ENCODE assay signal across 19 cellular contexts in the genomic region with DNA sequence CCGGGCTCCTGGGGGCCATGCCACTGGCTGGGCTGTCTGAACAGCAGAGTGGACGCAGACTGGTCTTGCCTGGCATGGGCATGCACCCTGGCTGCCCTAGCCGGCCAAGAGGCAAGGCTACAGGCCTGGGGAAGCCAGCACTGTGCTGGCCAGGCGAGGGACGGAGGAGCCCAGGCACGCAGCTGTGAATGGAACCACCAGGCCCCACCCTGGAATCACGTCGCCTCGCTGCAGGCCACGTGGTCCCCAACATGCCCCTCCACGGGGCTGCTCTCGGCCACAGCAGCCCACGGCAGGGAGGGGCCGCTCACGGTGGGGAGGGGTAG. TPM values are rescaled to one million over a fixed set of nuclear protein-coding genes. Genes with fewer than 3 reads are reported as not detected.
DNase-seq lines count a peak whose midpoint lies in the region; ATAC-seq, FAIRE-seq and TF ChIP-seq lines count a peak whose summit lies in the region.
"Had no signal": no experiment of that assay in that cellular context is flagged by ENCODE, and none has a peak within 500 bp of the region (broad histone marks: within the 10 kb centered on the region; RNA-seq: fewer than 3 reads in every experiment).

No MANE protein-coding gene starts in this region.

- H3K9me3 ChIP-seq in BLaER1 treated with 17β-estradiol and CSF1 and Interleukin-3, amounts not matched to agents 10 nM and 100 nM (replicated peaks in 1 of 11), result no peaks in the 10 kb centered on the region
- no peaks in the 10 kb centered on the region for H3K9me3 ChIP-seq in K562 (replicated peaks; ENCODE audit: control insufficient read depth, insufficient read depth, low read depth, low read length)
- H3K9me3 ChIP-seq in right lobe of liver, result no peaks in the 10 kb centered on the region
- no peaks in the 10 kb centered on the region for H3K9me3 ChIP-seq in spleen

- no TSS peak for BruUV-seq in K562 (replicated peaks; lab: Mats Ljungman, UMichigan)

- no peaks in the 10 kb centered on the region for H3K27me3 ChIP-seq in BLaER1 treated with 17β-estradiol and CSF1 and Interleukin-3, amounts not matched to agents 10 nM and 100 nM
- H3K27me3 ChIP-seq in K562 (ENCODE audit: control insufficient read depth in 2 of 2, insufficient read depth in 2 of 2, low read length in 2 of 2) (no peaks in the 10 kb centered on the region), right lobe of liver (no peaks in the 10 kb centered on the region), spleen (replicated peaks in 1 of 7) (no peaks in the 10 kb centered on the region)

- no peak for DNase-seq in K562 (ENCODE audit: extremely low read depth in 1 of 4, low spot score in 3 of 4)
- DNase-seq in right lobe of liver, result no peak
- DNase-seq in spleen, result peak; percentile 79
- DNase-seq in activated CD4-positive, alpha-beta T cell treated with anti-CD3 and anti-CD28 coated beads, Interleukin-2, amount 50 U/mL, for 48 hours, result no peak
- DNase-seq in left lobe of liver (ENCODE audit: low spot score), result no peak
- DNase-seq in NCI-H1417 (lab: John Stamatoyannopoulos, UW), result no peak
- DNase-seq: activated CD8-positive, alpha-beta T cell treated with anti-CD3 and anti-CD28 coated beads, Interleukin-2, amount 10 ng/mL, durations not matched to agents 7 days and 5 days; anterior cingulate cortex; GDM1; hippocampal formation; kidney glomerular epithelial cell; naive thymus-derived CD8-positive, alpha-beta T cell; NCI-H2107; NCI-H82; stimulated activated CD4-positive, alpha-beta T cell treated with anti-CD3 and anti-CD28 coated beads, Interleukin-2, amount 100 ng/mL, for 24 hours; SW 1271 had no signal

- 91% methylated on average over 13 of the region's 15 CpGs for WGBS in K562 (ENCODE audit: insufficient coverage, low coverage, missing lambda C conversion rate)
- no CpG with 5 or more reads among the region's 15 CpGs for WGBS in right lobe of liver (ENCODE audit: insufficient coverage, low coverage, low lambda C conversion rate, missing lambda C conversion rate)
- WGBS in spleen, 5 donors, result 59 to 90% (median 74%) methylated on average over 5 to 15 of the region's 15 CpGs

- in situ Hi-C loops in K562 (cut with MboI), result no loop called here

- no peak for ATAC-seq in K562
- no peak for ATAC-seq in right lobe of liver
- no peak for ATAC-seq in GM21717 (IDR thresholded peaks at IDR 0.05; ENCODE audit: unreplicated experiment)
- ATAC-seq in left lobe of liver, result no peak
- ATAC-seq: activated CD8-positive, alpha-beta T cell treated with anti-CD3 and anti-CD28 coated beads, Interleukin-2, amount 10 ng/mL, durations not matched to agents 7 days and 5 days; naive thymus-derived CD8-positive, alpha-beta T cell had no signal

- H3K4me2 ChIP-seq in BLaER1 treated with 17β-estradiol and CSF1 and Interleukin-3, amounts not matched to agents 10 nM and 100 nM, result peak overlapping the region; percentile 92 to 99 (median 97)
- no peak overlapping the region for H3K4me2 ChIP-seq in K562 (ENCODE audit: insufficient read depth, low read length)

- peak overlapping the region in 6 of 10 experiments; percentile 16 to 53 (median 30); a peak in 9 of 20 replicates for H3K4me3 ChIP-seq in BLaER1 treated with 17β-estradiol and CSF1 and Interleukin-3, amounts not matched to agents 10 nM and 100 nM
- H3K4me3 ChIP-seq in K562, result no peak overlapping the region
- no peak overlapping the region for H3K4me3 ChIP-seq in right lobe of liver
- H3K4me3 ChIP-seq in spleen, result no peak overlapping the region

- H3K27ac ChIP-seq in BLaER1 treated with 17β-estradiol and CSF1 and Interleukin-3, amounts not matched to agents 10 nM and 100 nM, result peak overlapping the region in 8 of 11 experiments; percentile 27 to 74 (median 62); a peak in 16 of 22 replicates
- H3K27ac ChIP-seq in K562 (ENCODE audit: extremely low read depth, low read depth, low read length), result no peak overlapping the region
- peak overlapping the region in 2 of 3 donors; percentile 30 to 96 for H3K27ac ChIP-seq in right lobe of liver
- peak overlapping the region in 5 of 8 donors; percentile 38 to 90 (median 83) for H3K27ac ChIP-seq in spleen

- TF ChIP-seq POLR2A in K562 (conservative IDR thresholded peaks at IDR 0.05) (no peak), right lobe of liver (IDR thresholded peaks at IDR 0.05) (no peak), spleen (IDR thresholded peaks at IDR 0.05) (no peak)

- no peak for TF ChIP-seq EP300 in K562 (IDR thresholded peaks at IDR 0.05; ENCODE audit: low read length)

- H3K79me2 ChIP-seq in K562 (ENCODE audit: control insufficient read depth, insufficient read depth, low read length), result peaks cover 87% of the 10 kb centered on the region

- no peak for TF ChIP-seq RAD21 in K562 (CRISPR knock-in tag; conservative IDR thresholded peaks at IDR 0.05 in 1 of 2, IDR thresholded peaks at IDR 0.05 in 1 of 2)

- no peak overlapping the region for H2AFZ ChIP-seq in K562 (ENCODE audit: low read depth, low read length)

- H3K9ac ChIP-seq in BLaER1 treated with 17β-estradiol and CSF1 and Interleukin-3, amounts not matched to agents 10 nM and 100 nM, result peak overlapping the region in 10 of 11 experiments; percentile 38 to 95 (median 62); a peak in 19 of 22 replicates
- peak overlapping the region in 1 of 2 experiments; percentile 55; a peak in 2 of 4 replicates for H3K9ac ChIP-seq in K562 (ENCODE audit: insufficient read depth in 1 of 2, low read depth in 2 of 2, low read length in 2 of 2)

- no peak for TF ChIP-seq CTCF in K562 (IDR thresholded peaks at IDR 0.05 in 2 of 3, conservative IDR thresholded peaks at IDR 0.05 in 1 of 3; ENCODE audit: insufficient read depth in 2 of 3, low read depth in 1 of 3, low read length in 3 of 3)
- TF ChIP-seq CTCF in right lobe of liver (IDR thresholded peaks at IDR 0.05), result no peak
- TF ChIP-seq CTCF in spleen (IDR thresholded peaks at IDR 0.05 in 8 of 11, conservative IDR thresholded peaks at IDR 0.05 in 3 of 11), result no peak

- peaks cover 79 to 88% (median 85%) of the 10 kb centered on the region in 11 experiments for H4K20me1 ChIP-seq in BLaER1 treated with 17β-estradiol and CSF1 and Interleukin-3, amounts not matched to agents 10 nM and 100 nM
- H4K20me1 ChIP-seq in K562 (replicated peaks; ENCODE audit: control insufficient read depth, insufficient read depth, low read length), result peaks cover 61% of the 10 kb centered on the region

- CTCF ChIA-PET in K562 (lab: Yijun Ruan, JAX; ENCODE audit: low intra/inter-chr PET ratio), result no interaction called here

- intact Hi-C loops in K562 (cut with micrococcal nuclease) (no loop called here), right lobe of liver (cut with DNase I) (no loop called here), spleen (cut with DNase I; ENCODE audit: low total_unique reads) (no loop called here)

- H3K4me1 ChIP-seq in BLaER1 treated with 17β-estradiol and CSF1 and Interleukin-3, amounts not matched to agents 10 nM and 100 nM, result peaks cover 83 to 92% (median 87%) of the 10 kb centered on the region in 10 experiments
- H3K4me1 ChIP-seq in K562 (replicated peaks in 1 of 2; ENCODE audit: control insufficient read depth in 2 of 2, insufficient read depth in 2 of 2, low read length in 2 of 2), result peaks cover 25 to 93% of the 10 kb centered on the region in 2 experiments
- H3K4me1 ChIP-seq in right lobe of liver, result peaks cover 0 to 72% (median 25%) of the 10 kb centered on the region in 4 donors
- H3K4me1 ChIP-seq in spleen, result peaks cover 68 to 96% (median 91%) of the 10 kb centered on the region in 6 donors

- POLR2A ChIA-PET in K562 (lab: Yijun Ruan, JAX), result interaction anchor here (0.7 kb wide), 1 partner anchor 88 kb away, joined by 3 read pairs; no protein-coding TSS in a partner anchor

- FAIRE-seq in K562 (lab: Jason Lieb, UNC), result no peak
- FAIRE-seq: RCC 7860 had no signal

- H3K36me3 ChIP-seq in BLaER1 treated with 17β-estradiol and CSF1 and Interleukin-3, amounts not matched to agents 10 nM and 100 nM, result peaks cover 0 to 9% (median 0%) of the 10 kb centered on the region in 11 experiments; a peak in 8 of 22 replicates
- H3K36me3 ChIP-seq in K562 (ENCODE audit: control insufficient read depth, insufficient read depth, low read length) (peaks cover 35% of the 10 kb centered on the region; the same call in 1 of the 3 replicates), right lobe of liver (no peaks in the 10 kb centered on the region), spleen (peaks cover 0 to 25% (median 0%) of the 10 kb centered on the region in 6 donors)

- H3K9me1 ChIP-seq in K562 (ENCODE audit: control insufficient read depth, insufficient read depth, low read length), result peaks cover 21% of the 10 kb centered on the region

RNA-seq across cellular contexts. Expression of gene UCKL1, which starts 4.0 kb away (rescaled TPM):
- total RNA-seq in K562 (2011; cell fraction: chromatin; rRNA removed; ENCODE audit: low replicate concordance), result 103 and 254 TPM in 2 replicates
- total RNA-seq in K562 (2011; cell fraction: nucleolus; rRNA removed), result 128 and 153 TPM in 2 replicates
- total RNA-seq in K562 (2011; cell fraction: nucleoplasm; rRNA removed), result 102 and 113 TPM in 2 replicates
- total RNA-seq in K562 (2014; rRNA removed) (28.5 and 36.8 TPM in 2 replicates), K562 (2014; rRNA removed; fragmentation: Illumina TruSeq; extraction: Trizol) (7.9 and 10.8 TPM in 2 replicates), K562 (2015; rRNA removed; fragmentation: Illumina TruSeq; extraction: Trizol) (21.5 and 24.1 TPM in 2 replicates), K562 (2021) (46.1 and 52.8 TPM in 2 replicates), right lobe of liver (10 to 100 TPM; 13.1 to 28.5 (median 16.9) TPM), spleen (10 to 100 TPM; 34.2 to 52.2 (median 47.1) TPM), left lobe of liver (20.2 TPM)
- polyA plus RNA-seq in K562 (2011; rRNA removed) (26.9 and 40.4 TPM in 2 replicates), K562 (2014; fragmentation: Illumina TruSeq; extraction: Trizol) (24.2 and 36.6 TPM in 2 replicates), K562 (2014; fragmentation: Nextera tagmentation; extraction: Ambion mirVana) (1 to 10 TPM; 3.1 to 6.6 TPM), K562 (2014; rRNA removed) (49.0 and 57.1 TPM in 2 replicates), spleen (10 to 100 TPM; 36.0 to 68.0 (median 62.7) TPM)
- 35.2 and 67.5 TPM in 2 replicates for polyA plus RNA-seq in K562 (2011; cell fraction: cytosol; rRNA removed)
- polyA plus RNA-seq in K562 (2011; cell fraction: nucleus; rRNA removed), result 185 and 221 TPM in 2 replicates
- polyA plus RNA-seq in K562 (2012), result 35.3 and 54.9 TPM in 2 replicates
- 14.0 and 18.9 TPM in 2 replicates for polyA minus RNA-seq in K562 (2011; rRNA and poly(A)+ RNA removed)
- 20.3 and 21.6 TPM in 2 replicates for polyA minus RNA-seq in K562 (2011; cell fraction: cytosol; rRNA and poly(A)+ RNA removed)
- 40.1 and 51.8 TPM in 2 replicates for polyA minus RNA-seq in K562 (2011; cell fraction: nucleus; rRNA and poly(A)+ RNA removed)

RNA-seq across cellular contexts. Expression of gene ZNF512B, which starts 17.6 kb away (rescaled TPM):
- total RNA-seq in K562 (2011; cell fraction: chromatin; rRNA removed; ENCODE audit: low replicate concordance), result 14.5 and 45.8 TPM in 2 replicates
- total RNA-seq in K562 (2011; cell fraction: nucleolus; rRNA removed), result 23.8 and 25.5 TPM in 2 replicates
- total RNA-seq in K562 (2011; cell fraction: nucleoplasm; rRNA removed), result 15.2 and 19.3 TPM in 2 replicates
- total RNA-seq in K562 (2014; rRNA removed) (13.5 and 17.2 TPM in 2 replicates), K562 (2014; rRNA removed; fragmentation: Illumina TruSeq; extraction: Trizol) (3.2 and 3.8 TPM in 2 replicates), K562 (2015; rRNA removed; fragmentation: Illumina TruSeq; extraction: Trizol) (11.2 and 11.3 TPM in 2 replicates), K562 (2021) (24.9 and 27.8 TPM in 2 replicates), right lobe of liver (10 to 100 TPM; 10.8 to 16.8 (median 14.0) TPM), spleen (10 to 100 TPM in 6 of 7 donors, 1 to 10 TPM in 1; 9.5 to 21.8 (median 12.8) TPM), left lobe of liver (21.4 TPM)
- polyA plus RNA-seq in K562 (2011; rRNA removed) (3.9 and 4.2 TPM in 2 replicates), K562 (2014; fragmentation: Illumina TruSeq; extraction: Trizol) (8.2 and 14.9 TPM in 2 replicates), K562 (2014; fragmentation: Nextera tagmentation; extraction: Ambion mirVana) (under 1 TPM; 0.01 to 0.03 TPM), K562 (2014; rRNA removed) (13.0 and 16.5 TPM in 2 replicates), spleen (10 to 100 TPM in 1 of 3 donors, 1 to 10 TPM in 2; 3.4 to 12.0 (median 3.8) TPM)
- polyA plus RNA-seq in K562 (2011; cell fraction: cytosol; rRNA removed), result 4.1 and 9.7 TPM in 2 replicates
- polyA plus RNA-seq in K562 (2011; cell fraction: nucleus; rRNA removed), result 29.4 and 48.2 TPM in 2 replicates
- polyA plus RNA-seq in K562 (2012), result 14.3 and 16.2 TPM in 2 replicates
- 1.1 and 2.7 TPM in 2 replicates for polyA minus RNA-seq in K562 (2011; rRNA and poly(A)+ RNA removed)
- polyA minus RNA-seq in K562 (2011; cell fraction: cytosol; rRNA and poly(A)+ RNA removed), result 6.3 and 8.5 TPM in 2 replicates
- polyA minus RNA-seq in K562 (2011; cell fraction: nucleus; rRNA and poly(A)+ RNA removed), result 6.7 and 6.9 TPM in 2 replicates

RNA-seq across cellular contexts. Expression of gene SAMD10, which starts 27.3 kb away (rescaled TPM):
- total RNA-seq in K562 (2011; cell fraction: chromatin; rRNA removed; ENCODE audit: low replicate concordance), result 3.5 and 12.3 TPM in 2 replicates
- total RNA-seq in K562 (2011; cell fraction: nucleolus; rRNA removed), result 7.8 and 11.8 TPM in 2 replicates
- total RNA-seq in K562 (2011; cell fraction: nucleoplasm; rRNA removed), result 5.1 and 7.5 TPM in 2 replicates
- 4.8 and 9.8 TPM in 2 replicates for total RNA-seq in K562 (2014; rRNA removed)
- total RNA-seq in K562 (2014; rRNA removed; fragmentation: Illumina TruSeq; extraction: Trizol), result 0.95 and 1.1 TPM in 2 replicates
- 3.5 and 4.8 TPM in 2 replicates for total RNA-seq in K562 (2015; rRNA removed; fragmentation: Illumina TruSeq; extraction: Trizol)
- total RNA-seq in K562 (2021), result 12.1 and 15.2 TPM in 2 replicates
- polyA plus RNA-seq in K562 (2011; rRNA removed), result 3.9 and 6.8 TPM in 2 replicates
- polyA plus RNA-seq in K562 (2011; cell fraction: cytosol; rRNA removed), result 4.6 and 19.2 TPM in 2 replicates
- 35.1 and 67.7 TPM in 2 replicates for polyA plus RNA-seq in K562 (2011; cell fraction: nucleus; rRNA removed)
- polyA plus RNA-seq in K562 (2012), result 15.0 and 18.1 TPM in 2 replicates
- polyA plus RNA-seq in K562 (2014; fragmentation: Illumina TruSeq; extraction: Trizol), result 6.0 and 9.6 TPM in 2 replicates
- under 1 TPM; 0.37 to 0.52 TPM for polyA plus RNA-seq in K562 (2014; fragmentation: Nextera tagmentation; extraction: Ambion mirVana)
- polyA plus RNA-seq in K562 (2014; rRNA removed), result 11.4 and 12.4 TPM in 2 replicates
- polyA minus RNA-seq in K562 (2011; rRNA and poly(A)+ RNA removed), result 0.45 and 0.67 TPM in 2 replicates
- polyA minus RNA-seq in K562 (2011; cell fraction: cytosol; rRNA and poly(A)+ RNA removed), result 5.6 and 6.4 TPM in 2 replicates
- 2.4 and 3.0 TPM in 2 replicates for polyA minus RNA-seq in K562 (2011; cell fraction: nucleus; rRNA and poly(A)+ RNA removed)
- total RNA-seq in right lobe of liver, result 1 to 10 TPM; 2.7 to 6.7 (median 3.5) TPM
- total RNA-seq in spleen, result 10 to 100 TPM in 3 of 7 donors, 1 to 10 TPM in 4; 6.0 to 13.8 (median 8.9) TPM
- 10 to 100 TPM in 1 of 3 donors, 1 to 10 TPM in 2; 5.9 to 10.1 (median 6.1) TPM for polyA plus RNA-seq in spleen
- total RNA-seq in left lobe of liver, result 3.5 TPM

RNA-seq across cellular contexts. Expression of gene PRPF6, which starts 28.8 kb away (rescaled TPM):
- total RNA-seq in K562 (2011; cell fraction: chromatin; rRNA removed; ENCODE audit: low replicate concordance), result 43.5 and 79.2 TPM in 2 replicates
- total RNA-seq in K562 (2011; cell fraction: nucleolus; rRNA removed), result 37.2 and 37.9 TPM in 2 replicates
- total RNA-seq in K562 (2011; cell fraction: nucleoplasm; rRNA removed), result 25.8 and 34.6 TPM in 2 replicates
- 59.9 and 65.9 TPM in 2 replicates for total RNA-seq in K562 (2014; rRNA removed)
- total RNA-seq in K562 (2014; rRNA removed; fragmentation: Illumina TruSeq; extraction: Trizol), result 37.1 and 45.0 TPM in 2 replicates
- 69.1 and 70.2 TPM in 2 replicates for total RNA-seq in K562 (2015; rRNA removed; fragmentation: Illumina TruSeq; extraction: Trizol)
- total RNA-seq in K562 (2021), result 79.5 and 83.2 TPM in 2 replicates
- polyA plus RNA-seq in K562 (2011; rRNA removed), result 31.9 and 38.8 TPM in 2 replicates
- 31.0 and 31.9 TPM in 2 replicates for polyA plus RNA-seq in K562 (2011; cell fraction: cytosol; rRNA removed)
- polyA plus RNA-seq in K562 (2011; cell fraction: nucleus; rRNA removed), result 33.2 and 38.3 TPM in 2 replicates
- polyA plus RNA-seq in K562 (2012), result 64.7 and 71.3 TPM in 2 replicates
- polyA plus RNA-seq in K562 (2014; fragmentation: Illumina TruSeq; extraction: Trizol), result 65.2 and 68.2 TPM in 2 replicates
- polyA plus RNA-seq in K562 (2014; fragmentation: Nextera tagmentation; extraction: Ambion mirVana), result 1 to 10 TPM; 4.2 to 4.3 TPM
- polyA plus RNA-seq in K562 (2014; rRNA removed), result 53.9 and 60.5 TPM in 2 replicates
- 43.7 and 45.2 TPM in 2 replicates for polyA minus RNA-seq in K562 (2011; rRNA and poly(A)+ RNA removed)
- polyA minus RNA-seq in K562 (2011; cell fraction: cytosol; rRNA and poly(A)+ RNA removed), result 40.1 and 44.7 TPM in 2 replicates
- 16.3 and 25.7 TPM in 2 replicates for polyA minus RNA-seq in K562 (2011; cell fraction: nucleus; rRNA and poly(A)+ RNA removed)
- total RNA-seq in right lobe of liver, result 10 to 100 TPM; 21.7 to 28.9 (median 24.4) TPM
- total RNA-seq in spleen, result 10 to 100 TPM; 53.4 to 71.1 (median 61.6) TPM
- 10 to 100 TPM; 39.9 to 52.4 (median 41.9) TPM for polyA plus RNA-seq in spleen
- total RNA-seq in left lobe of liver, result 24.2 TPM

RNA-seq across cellular contexts. Expression of gene DNAJC5, which starts 57.2 kb away (rescaled TPM):
- 54.4 and 105 TPM in 2 replicates for total RNA-seq in K562 (2011; cell fraction: chromatin; rRNA removed; ENCODE audit: low replicate concordance)
- 56.5 and 57.4 TPM in 2 replicates for total RNA-seq in K562 (2011; cell fraction: nucleolus; rRNA removed)
- 36.4 and 43.2 TPM in 2 replicates for total RNA-seq in K562 (2011; cell fraction: nucleoplasm; rRNA removed)
- total RNA-seq in K562 (2014; rRNA removed), result 31.3 and 41.1 TPM in 2 replicates
- total RNA-seq in K562 (2014; rRNA removed; fragmentation: Illumina TruSeq; extraction: Trizol), result 10.3 and 13.4 TPM in 2 replicates
- total RNA-seq in K562 (2015; rRNA removed; fragmentation: Illumina TruSeq; extraction: Trizol), result 28.4 and 29.5 TPM in 2 replicates
- 42.3 and 42.8 TPM in 2 replicates for total RNA-seq in K562 (2021)
- polyA plus RNA-seq in K562 (2011; rRNA removed), result 22.4 and 23.4 TPM in 2 replicates
- 25.9 and 38.5 TPM in 2 replicates for polyA plus RNA-seq in K562 (2011; cell fraction: cytosol; rRNA removed)
- polyA plus RNA-seq in K562 (2011; cell fraction: nucleus; rRNA removed), result 42.6 and 52.5 TPM in 2 replicates
- 28.8 and 29.1 TPM in 2 replicates for polyA plus RNA-seq in K562 (2012)
- polyA plus RNA-seq in K562 (2014; fragmentation: Illumina TruSeq; extraction: Trizol), result 21.8 and 27.2 TPM in 2 replicates
- under 1 TPM; 0.95 to 0.99 TPM for polyA plus RNA-seq in K562 (2014; fragmentation: Nextera tagmentation; extraction: Ambion mirVana)
- polyA plus RNA-seq in K562 (2014; rRNA removed), result 25.5 and 26.3 TPM in 2 replicates
- polyA minus RNA-seq in K562 (2011; rRNA and poly(A)+ RNA removed), result 17.3 and 29.6 TPM in 2 replicates
- polyA minus RNA-seq in K562 (2011; cell fraction: cytosol; rRNA and poly(A)+ RNA removed), result 26.0 and 31.4 TPM in 2 replicates
- 10.2 and 12.2 TPM in 2 replicates for polyA minus RNA-seq in K562 (2011; cell fraction: nucleus; rRNA and poly(A)+ RNA removed)
- 10 to 100 TPM; 10.7 to 26.0 (median 15.1) TPM for total RNA-seq in right lobe of liver
- 10 to 100 TPM; 47.5 to 83.1 (median 65.4) TPM for total RNA-seq in spleen
- polyA plus RNA-seq in spleen, result 10 to 100 TPM; 12.7 to 32.3 (median 15.2) TPM
- 17.8 TPM for total RNA-seq in left lobe of liver

Comparison
In these comparisons a context has a peak if more than half of its experiments do, and no peak if none do; other contexts are left out.
1. H3K4me3 ChIP-seq: peak in BLaER1 treated with 17β-estradiol and CSF1 and Interleukin-3, amounts not matched to agents 10 nM and 100 nM (6 of 10); none in K562 (single experiment), right lobe of liver (0 of 3) and spleen (0 of 8).